2 cellular contexts compared by ENCODE assay signal in the genomic region with DNA sequence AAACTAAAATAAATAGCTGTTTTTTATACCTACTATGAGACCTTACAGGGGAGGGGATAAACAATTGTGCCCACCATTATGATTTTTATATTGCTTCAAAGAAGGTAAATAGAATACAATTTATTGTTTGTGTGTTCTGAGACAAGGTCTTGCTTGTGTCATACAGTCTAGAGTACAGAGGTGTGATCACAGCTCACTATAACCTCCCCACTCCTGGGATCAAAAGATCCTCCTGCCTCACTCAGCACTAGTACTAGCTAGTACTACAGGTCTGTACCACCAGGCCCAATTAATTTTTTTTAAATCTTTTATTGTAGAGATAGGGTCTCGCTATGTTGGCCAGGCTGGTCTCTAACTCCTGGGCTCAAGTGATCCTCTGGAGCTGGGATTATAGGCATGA.
TF ChIP-seq lines count a peak whose summit lies in the region.

No MANE protein-coding gene starts in this region.

TF ChIP-seq in HepG2, 621 proteins besides CTCF, POLR2A, EP300 and RAD21 (continues in another document):
- no peak for TF ChIP-seq ZFP36L2 (CRISPR knock-in tag; IDR thresholded peaks at IDR 0.05)
- no peak for TF ChIP-seq NCOA2 (CRISPR knock-in tag; IDR thresholded peaks at IDR 0.05)
- TF ChIP-seq SIN3A (IDR thresholded peaks at IDR 0.05; ENCODE audit: borderline replicate concordance, low read depth, low read length): no peak
- TF ChIP-seq SATB2 (CRISPR knock-in tag; IDR thresholded peaks at IDR 0.05): no peak
- no peak for TF ChIP-seq ZNF20 (CRISPR knock-in tag; IDR thresholded peaks at IDR 0.05)
- TF ChIP-seq, protein P1, sequence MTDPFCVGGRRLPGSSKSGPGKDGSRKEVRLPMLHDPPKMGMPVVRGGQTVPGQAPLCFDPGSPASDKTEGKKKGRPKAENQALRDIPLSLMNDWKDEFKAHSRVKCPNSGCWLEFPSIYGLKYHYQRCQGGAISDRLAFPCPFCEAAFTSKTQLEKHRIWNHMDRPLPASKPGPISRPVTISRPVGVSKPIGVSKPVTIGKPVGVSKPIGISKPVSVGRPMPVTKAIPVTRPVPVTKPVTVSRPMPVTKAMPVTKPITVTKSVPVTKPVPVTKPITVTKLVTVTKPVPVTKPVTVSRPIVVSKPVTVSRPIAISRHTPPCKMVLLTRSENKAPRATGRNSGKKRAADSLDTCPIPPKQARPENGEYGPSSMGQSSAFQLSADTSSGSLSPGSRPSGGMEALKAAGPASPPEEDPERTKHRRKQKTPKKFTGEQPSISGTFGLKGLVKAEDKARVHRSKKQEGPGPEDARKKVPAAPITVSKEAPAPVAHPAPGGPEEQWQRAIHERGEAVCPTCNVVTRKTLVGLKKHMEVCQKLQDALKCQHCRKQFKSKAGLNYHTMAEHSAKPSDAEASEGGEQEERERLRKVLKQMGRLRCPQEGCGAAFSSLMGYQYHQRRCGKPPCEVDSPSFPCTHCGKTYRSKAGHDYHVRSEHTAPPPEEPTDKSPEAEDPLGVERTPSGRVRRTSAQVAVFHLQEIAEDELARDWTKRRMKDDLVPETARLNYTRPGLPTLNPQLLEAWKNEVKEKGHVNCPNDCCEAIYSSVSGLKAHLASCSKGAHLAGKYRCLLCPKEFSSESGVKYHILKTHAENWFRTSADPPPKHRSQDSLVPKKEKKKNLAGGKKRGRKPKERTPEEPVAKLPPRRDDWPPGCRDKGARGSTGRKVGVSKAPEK (CRISPR knock-in tag; IDR thresholded peaks at IDR 0.05; ENCODE audit: borderline replicate concordance): no peak
- no peak for TF ChIP-seq ZNF234 (CRISPR knock-in tag; conservative IDR thresholded peaks at IDR 0.05)
- no peak for TF ChIP-seq SRSF9 (IDR thresholded peaks at IDR 0.05; ENCODE audit: borderline replicate concordance, insufficient read depth, low read depth, low read length, poor library complexity, severe bottlenecking)
- no peak for TF ChIP-seq RFX1 (IDR thresholded peaks at IDR 0.05)
- no peak for TF ChIP-seq ETV6 (CRISPR knock-in tag; conservative IDR thresholded peaks at IDR 0.05)
- TF ChIP-seq KDM5B (CRISPR knock-in tag; IDR thresholded peaks at IDR 0.05; ENCODE audit: borderline replicate concordance): no peak
- TF ChIP-seq, protein P2, sequence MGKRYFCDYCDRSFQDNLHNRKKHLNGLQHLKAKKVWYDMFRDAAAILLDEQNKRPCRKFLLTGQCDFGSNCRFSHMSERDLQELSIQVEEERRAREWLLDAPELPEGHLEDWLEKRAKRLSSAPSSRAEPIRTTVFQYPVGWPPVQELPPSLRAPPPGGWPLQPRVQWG (CRISPR knock-in tag; IDR thresholded peaks at IDR 0.05; ENCODE audit: borderline replicate concordance, low read depth): no peak
- no peak for TF ChIP-seq KDM2A (CRISPR knock-in tag; IDR thresholded peaks at IDR 0.05; ENCODE audit: borderline replicate concordance, low read depth)
- no peak for TF ChIP-seq MTA1 (CRISPR knock-in tag; IDR thresholded peaks at IDR 0.05; ENCODE audit: borderline replicate concordance)
- TF ChIP-seq, protein P3, sequence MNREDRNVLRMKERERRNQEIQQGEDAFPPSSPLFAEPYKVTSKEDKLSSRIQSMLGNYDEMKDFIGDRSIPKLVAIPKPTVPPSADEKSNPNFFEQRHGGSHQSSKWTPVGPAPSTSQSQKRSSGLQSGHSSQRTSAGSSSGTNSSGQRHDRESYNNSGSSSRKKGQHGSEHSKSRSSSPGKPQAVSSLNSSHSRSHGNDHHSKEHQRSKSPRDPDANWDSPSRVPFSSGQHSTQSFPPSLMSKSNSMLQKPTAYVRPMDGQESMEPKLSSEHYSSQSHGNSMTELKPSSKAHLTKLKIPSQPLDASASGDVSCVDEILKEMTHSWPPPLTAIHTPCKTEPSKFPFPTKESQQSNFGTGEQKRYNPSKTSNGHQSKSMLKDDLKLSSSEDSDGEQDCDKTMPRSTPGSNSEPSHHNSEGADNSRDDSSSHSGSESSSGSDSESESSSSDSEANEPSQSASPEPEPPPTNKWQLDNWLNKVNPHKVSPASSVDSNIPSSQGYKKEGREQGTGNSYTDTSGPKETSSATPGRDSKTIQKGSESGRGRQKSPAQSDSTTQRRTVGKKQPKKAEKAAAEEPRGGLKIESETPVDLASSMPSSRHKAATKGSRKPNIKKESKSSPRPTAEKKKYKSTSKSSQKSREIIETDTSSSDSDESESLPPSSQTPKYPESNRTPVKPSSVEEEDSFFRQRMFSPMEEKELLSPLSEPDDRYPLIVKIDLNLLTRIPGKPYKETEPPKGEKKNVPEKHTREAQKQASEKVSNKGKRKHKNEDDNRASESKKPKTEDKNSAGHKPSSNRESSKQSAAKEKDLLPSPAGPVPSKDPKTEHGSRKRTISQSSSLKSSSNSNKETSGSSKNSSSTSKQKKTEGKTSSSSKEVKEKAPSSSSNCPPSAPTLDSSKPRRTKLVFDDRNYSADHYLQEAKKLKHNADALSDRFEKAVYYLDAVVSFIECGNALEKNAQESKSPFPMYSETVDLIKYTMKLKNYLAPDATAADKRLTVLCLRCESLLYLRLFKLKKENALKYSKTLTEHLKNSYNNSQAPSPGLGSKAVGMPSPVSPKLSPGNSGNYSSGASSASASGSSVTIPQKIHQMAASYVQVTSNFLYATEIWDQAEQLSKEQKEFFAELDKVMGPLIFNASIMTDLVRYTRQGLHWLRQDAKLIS (CRISPR knock-in tag; IDR thresholded peaks at IDR 0.05): no peak

TF ChIP-seq in IMR-90, 13 proteins besides CTCF, POLR2A, EP300 and RAD21:
- TF ChIP-seq MAFK (IDR thresholded peaks at IDR 0.05; ENCODE audit: low read depth, low read length): no peak
- TF ChIP-seq NFE2L2 (IDR thresholded peaks at IDR 0.05; ENCODE audit: low read depth, low read length): no peak
- TF ChIP-seq MXI1 (IDR thresholded peaks at IDR 0.05; ENCODE audit: borderline replicate concordance, low read depth, low read length): no peak
- no peak for TF ChIP-seq CHD1 (IDR thresholded peaks at IDR 0.05; ENCODE audit: low read depth, low read length)
- no peak for TF ChIP-seq BHLHE40 (IDR thresholded peaks at IDR 0.05; ENCODE audit: low read depth, low read length)
- TF ChIP-seq, protein P4, sequence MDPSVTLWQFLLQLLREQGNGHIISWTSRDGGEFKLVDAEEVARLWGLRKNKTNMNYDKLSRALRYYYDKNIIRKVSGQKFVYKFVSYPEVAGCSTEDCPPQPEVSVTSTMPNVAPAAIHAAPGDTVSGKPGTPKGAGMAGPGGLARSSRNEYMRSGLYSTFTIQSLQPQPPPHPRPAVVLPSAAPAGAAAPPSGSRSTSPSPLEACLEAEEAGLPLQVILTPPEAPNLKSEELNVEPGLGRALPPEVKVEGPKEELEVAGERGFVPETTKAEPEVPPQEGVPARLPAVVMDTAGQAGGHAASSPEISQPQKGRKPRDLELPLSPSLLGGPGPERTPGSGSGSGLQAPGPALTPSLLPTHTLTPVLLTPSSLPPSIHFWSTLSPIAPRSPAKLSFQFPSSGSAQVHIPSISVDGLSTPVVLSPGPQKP (IDR thresholded peaks at IDR 0.05; ENCODE audit: borderline replicate concordance, low read depth, low read length): no peak
- TF ChIP-seq MAZ (IDR thresholded peaks at IDR 0.05; ENCODE audit: borderline replicate concordance, low read depth, low read length): no peak
- no peak for TF ChIP-seq CEBPB (IDR thresholded peaks at IDR 0.05; ENCODE audit: low read depth, low read length)
- TF ChIP-seq, protein P5, sequence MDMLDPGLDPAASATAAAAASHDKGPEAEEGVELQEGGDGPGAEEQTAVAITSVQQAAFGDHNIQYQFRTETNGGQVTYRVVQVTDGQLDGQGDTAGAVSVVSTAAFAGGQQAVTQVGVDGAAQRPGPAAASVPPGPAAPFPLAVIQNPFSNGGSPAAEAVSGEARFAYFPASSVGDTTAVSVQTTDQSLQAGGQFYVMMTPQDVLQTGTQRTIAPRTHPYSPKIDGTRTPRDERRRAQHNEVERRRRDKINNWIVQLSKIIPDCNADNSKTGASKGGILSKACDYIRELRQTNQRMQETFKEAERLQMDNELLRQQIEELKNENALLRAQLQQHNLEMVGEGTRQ (IDR thresholded peaks at IDR 0.05; ENCODE audit: low read depth, low read length): no peak
- TF ChIP-seq FOS (IDR thresholded peaks at IDR 0.05; ENCODE audit: low read depth, low read length): no peak
- no peak for TF ChIP-seq SMC3 (IDR thresholded peaks at IDR 0.05; ENCODE audit: low read depth, low read length)
- TF ChIP-seq RFX5 (IDR thresholded peaks at IDR 0.05; ENCODE audit: low read depth, low read length): no peak
- no peak for TF ChIP-seq RCOR1 (IDR thresholded peaks at IDR 0.05; ENCODE audit: insufficient replicate concordance, low read length)
TF ChIP-seq in IMR-90: peak in this region for 0.
